In the genomic region with DNA sequence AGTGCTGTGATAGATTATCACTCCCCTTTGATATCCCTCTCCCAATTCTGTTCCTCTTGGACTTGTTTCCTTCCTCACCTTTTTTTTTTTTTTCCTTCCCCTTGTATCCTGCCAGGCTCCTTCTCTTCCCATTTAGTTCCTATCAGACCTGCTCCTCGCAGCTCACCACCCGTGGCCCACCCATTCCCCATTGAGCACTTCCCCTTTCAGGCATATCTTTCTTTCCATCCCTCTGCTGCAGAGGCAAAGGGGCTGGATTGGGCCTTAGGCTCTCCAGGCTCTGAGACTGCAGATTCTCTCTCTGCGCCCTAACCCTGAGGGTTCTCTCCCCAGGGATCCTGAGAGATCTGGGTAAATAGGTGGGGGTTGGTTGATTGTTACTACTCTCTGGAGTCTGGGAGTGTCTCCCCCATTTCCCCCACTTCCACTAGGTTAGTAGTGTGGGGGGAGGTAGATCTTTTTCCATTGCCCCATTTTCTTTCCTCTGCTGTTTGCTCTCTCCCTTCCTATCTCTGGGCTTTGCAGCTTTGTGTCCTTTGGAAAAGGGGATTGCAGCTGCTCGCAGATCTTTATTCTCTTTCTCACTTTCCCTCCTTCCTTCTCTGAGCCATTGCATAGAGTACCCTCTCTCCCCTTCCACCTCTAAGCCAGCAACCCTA, we compare ENCODE assay signal across 11 cellular contexts. TPM values are rescaled to one million over a fixed set of nuclear protein-coding genes. Genes with fewer than 3 reads are reported as not detected.
A peak's percentile ranks its signal among the peaks of the same experiment; 100 is the strongest.
DNase-seq lines count a peak whose midpoint lies in the region; ATAC-seq and TF ChIP-seq lines count a peak whose summit lies in the region.
"Had no signal": no experiment of that assay in that cellular context is flagged by ENCODE, and none has a peak within 500 bp of the region (broad histone marks: within the 10 kb centered on the region; RNA-seq: fewer than 3 reads in every experiment).

No MANE protein-coding gene starts in this region.

- DNase-seq in breast epithelium (ENCODE audit: low spot score in 2 of 2) (no peak), MCF 10A (ENCODE audit: unreplicated experiment) (no peak), adipocyte (ENCODE audit: low read depth) (peak; percentile 38), upper lobe of right lung (peak; percentile 33), GM20000 (ENCODE audit: low spot score) (no peak), AG08395 (ENCODE audit: low spot score) (no peak)
- DNase-seq: COR-L47 had no signal

- H3K36me3 ChIP-seq in breast epithelium (no peaks in the 10 kb centered on the region), adipocyte (ENCODE audit: control insufficient read depth, insufficient read depth, low read length, severe bottlenecking) (no peaks in the 10 kb centered on the region), liver (ENCODE audit: control insufficient read depth in 4 of 4, insufficient read depth in 3 of 4, low read depth in 1 of 4, low read length in 3 of 4) (no peaks in the 10 kb centered on the region), upper lobe of right lung (no peaks in the 10 kb centered on the region)

- H3K27me3 ChIP-seq in breast epithelium (no peaks in the 10 kb centered on the region), adipocyte (replicated peaks; ENCODE audit: control insufficient read depth, insufficient read depth, low read length) (no peaks in the 10 kb centered on the region), liver (ENCODE audit: control insufficient read depth in 4 of 4, insufficient read depth in 4 of 4, low read length in 3 of 4) (no peaks in the 10 kb centered on the region), upper lobe of right lung (no peaks in the 10 kb centered on the region)

- H3K9ac ChIP-seq in adipocyte (ENCODE audit: low read length) (peak overlapping the region; percentile 95), liver (ENCODE audit: low read depth in 1 of 2, low read length in 2 of 2) (peak overlapping the region; percentile 89 to 95)

- WGBS in liver: 42% methylated on average over 4 of the region's 4 CpGs

- BruUV-seq in MCF 10A (replicated peaks; lab: Mats Ljungman, UMichigan): no TSS peak

- no peaks in the 10 kb centered on the region for H3K36me3 Mint-ChIP-seq in MCF 10A (ENCODE audit: insufficient read depth, unreplicated experiment)

- peaks cover 27% of the 10 kb centered on the region for H3K4me1 Mint-ChIP-seq in MCF 10A (ENCODE audit: insufficient read depth, unreplicated experiment)

- H3K4me3 Mint-ChIP-seq in MCF 10A (ENCODE audit: unreplicated experiment): no peak overlapping the region
- H3K4me3 Mint-ChIP-seq: activated naive CD8-positive, alpha-beta T cell; nephron progenitor cell had no signal

- peak overlapping the region; percentile 78 to 93 for H3K27ac ChIP-seq in breast epithelium
- H3K27ac ChIP-seq in liver (ENCODE audit: low read depth in 1 of 2, low read length in 2 of 2): peak overlapping the region; percentile 99 to 100
- peak overlapping the region; percentile 47 for H3K27ac ChIP-seq in upper lobe of right lung

- no peak for TF ChIP-seq RAD21 in liver (IDR thresholded peaks at IDR 0.05)

- H3K4me3 ChIP-seq in breast epithelium: peak overlapping the region in 2 of 3 donors; percentile 77 to 93
- H3K4me3 ChIP-seq in adipocyte (ENCODE audit: low read length): peak overlapping the region; percentile 96
- peak overlapping the region; percentile 11 to 78 (median 73) for H3K4me3 ChIP-seq in liver (ENCODE audit: low read depth in 1 of 3, low read length in 3 of 3)
- H3K4me3 ChIP-seq in upper lobe of right lung: peak overlapping the region; percentile 64

- CTCF ChIA-PET in MCF 10A (lab: Yijun Ruan, JAX): interaction anchor here (0.6 to 1.6 kb wide), 4 partner anchors 12 to 150 kb away, joined by 3 to 16 read pairs (median 4); no protein-coding TSS in a partner anchor

- ATAC-seq in upper lobe of right lung (no peak), GM18907 (IDR thresholded peaks at IDR 0.05; ENCODE audit: unreplicated experiment) (no peak)

- no peaks in the 10 kb centered on the region for H3K9me3 Mint-ChIP-seq in MCF 10A (ENCODE audit: unreplicated experiment)

- no peaks in the 10 kb centered on the region for H3K27me3 Mint-ChIP-seq in MCF 10A (ENCODE audit: insufficient read depth, unreplicated experiment)
- H3K27me3 Mint-ChIP-seq: activated naive CD8-positive, alpha-beta T cell had no signal

- POLR2A ChIA-PET in MCF 10A (lab: Yijun Ruan, JAX): interaction anchor here (0.9 to 5.9 kb wide), 23 partner anchors 11 to 369 kb away, joined by 3 to 59 read pairs (median 6); a partner anchor contains a TSS

- intact Hi-C loops in breast epithelium (cut with DNase I; ENCODE audit: low total_unique reads) (no loop called here), MCF 10A (cut with micrococcal nuclease) (loop anchor here (5.0 kb wide), 1 partner anchor 269 kb away; a partner anchor contains a TSS), upper lobe of right lung (cut with DNase I) (no loop called here)

- TF ChIP-seq CTCF in breast epithelium (IDR thresholded peaks at IDR 0.05): no peak
- TF ChIP-seq CTCF in MCF 10A (IDR thresholded peaks at IDR 0.05; ENCODE audit: unreplicated experiment): no peak
- TF ChIP-seq CTCF in liver (IDR thresholded peaks at IDR 0.05; ENCODE audit: low read depth, low read length, missing input control): no peak
- TF ChIP-seq CTCF in upper lobe of right lung (IDR thresholded peaks at IDR 0.05): no peak
- no peak for TF ChIP-seq CTCF in GM20000 (IDR thresholded peaks at IDR 0.05; ENCODE audit: extremely low read depth, missing control alignments)

- H3K27ac Mint-ChIP-seq in MCF 10A (ENCODE audit: low read depth, unreplicated experiment): no peak overlapping the region
- H3K27ac Mint-ChIP-seq: activated naive CD8-positive, alpha-beta T cell; nephron progenitor cell had no signal

- peaks cover 0 to 19% of the 10 kb centered on the region in 2 donors for H3K4me1 ChIP-seq in breast epithelium
- H3K4me1 ChIP-seq in adipocyte (ENCODE audit: control insufficient read depth, insufficient read depth, low read length): peaks cover 57% of the 10 kb centered on the region
- peaks cover 12 to 67% (median 51%) of the 10 kb centered on the region in 4 donors for H3K4me1 ChIP-seq in liver (ENCODE audit: control insufficient read depth in 4 of 4, insufficient read depth in 4 of 4, low read length in 3 of 4)
- H3K4me1 ChIP-seq in upper lobe of right lung: peaks cover 63% of the 10 kb centered on the region

- H3K9me3 ChIP-seq in breast epithelium: no peaks in the 10 kb centered on the region
- H3K9me3 ChIP-seq in adipocyte (ENCODE audit: control insufficient read depth, low read length): no peaks in the 10 kb centered on the region
- H3K9me3 ChIP-seq in liver (ENCODE audit: control insufficient read depth in 4 of 4, low read length in 3 of 4): no peaks in the 10 kb centered on the region
- H3K9me3 ChIP-seq in upper lobe of right lung: no peaks in the 10 kb centered on the region

- TF ChIP-seq POLR2A in breast epithelium (IDR thresholded peaks at IDR 0.05): no peak

TF ChIP-seq in liver, 16 proteins besides CTCF, POLR2A, EP300 and RAD21:
- TF ChIP-seq HNF4A (conservative IDR thresholded peaks at IDR 0.05) (no peak), YY1 (IDR thresholded peaks at IDR 0.05) (no peak), NR2F2 (IDR thresholded peaks at IDR 0.05) (no peak), EGR1 (IDR thresholded peaks at IDR 0.05; ENCODE audit: low read depth in 2 of 2) (no peak), GABPA (IDR thresholded peaks at IDR 0.05 in 1 of 2, conservative IDR thresholded peaks at IDR 0.05 in 1 of 2) (no peak)
- TF ChIP-seq, protein P1, sequence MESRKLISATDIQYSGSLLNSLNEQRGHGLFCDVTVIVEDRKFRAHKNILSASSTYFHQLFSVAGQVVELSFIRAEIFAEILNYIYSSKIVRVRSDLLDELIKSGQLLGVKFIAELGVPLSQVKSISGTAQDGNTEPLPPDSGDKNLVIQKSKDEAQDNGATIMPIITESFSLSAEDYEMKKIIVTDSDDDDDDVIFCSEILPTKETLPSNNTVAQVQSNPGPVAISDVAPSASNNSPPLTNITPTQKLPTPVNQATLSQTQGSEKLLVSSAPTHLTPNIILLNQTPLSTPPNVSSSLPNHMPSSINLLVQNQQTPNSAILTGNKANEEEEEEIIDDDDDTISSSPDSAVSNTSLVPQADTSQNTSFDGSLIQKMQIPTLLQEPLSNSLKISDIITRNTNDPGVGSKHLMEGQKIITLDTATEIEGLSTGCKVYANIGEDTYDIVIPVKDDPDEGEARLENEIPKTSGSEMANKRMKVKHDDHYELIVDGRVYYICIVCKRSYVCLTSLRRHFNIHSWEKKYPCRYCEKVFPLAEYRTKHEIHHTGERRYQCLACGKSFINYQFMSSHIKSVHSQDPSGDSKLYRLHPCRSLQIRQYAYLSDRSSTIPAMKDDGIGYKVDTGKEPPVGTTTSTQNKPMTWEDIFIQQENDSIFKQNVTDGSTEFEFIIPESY (IDR thresholded peaks at IDR 0.05): no peak

RNA-seq across cellular contexts. Expression of a gene that starts 2.3 kb away (rescaled TPM):
- 10 to 100 TPM; 44.8 to 61.9 (median 60.3) TPM for total RNA-seq in breast epithelium
- 46.9 and 52.1 TPM in 2 replicates for total RNA-seq in MCF 10A (2022)
- total RNA-seq in liver: 10 to 100 TPM; 26.3 to 49.2 TPM
- 10 to 100 TPM; 15.5 to 17.2 TPM for polyA plus RNA-seq in liver
- total RNA-seq in upper lobe of right lung: 63.8 TPM

RNA-seq across cellular contexts. Expression of a gene that starts 12.5 kb away (rescaled TPM):
- total RNA-seq in breast epithelium (100 to 1,000 TPM in 2 of 3 donors, 10 to 100 TPM in 1; 63.1 to 108 (median 101) TPM), MCF 10A (2022) (237 and 252 TPM in 2 replicates), liver (10 to 100 TPM; 28.3 to 71.2 TPM), upper lobe of right lung (101 TPM)
- 100 to 1,000 TPM in 1 of 2 donors, 10 to 100 TPM in 1; 86.9 to 168 TPM for polyA plus RNA-seq in liver

Comparison
In these comparisons a context has a peak if more than half of its experiments do, and no peak if none do; other contexts are left out.
1. DNase-seq: peak in adipocyte (single experiment) and upper lobe of right lung (single experiment); none in breast epithelium (0 of 2), MCF 10A (single experiment), GM20000 (single experiment) and AG08395 (single experiment).
2. H3K27ac ChIP-seq: peak in every context shown above with its lines; median percentile 100 in liver; 86 in breast epithelium; 47 in upper lobe of right lung.
3. Peak in every context shown above with its lines, with median percentiles within 50 percentile points of each other: H3K4me3 ChIP-seq.